In genomic region chr7:1569440-1569832, GRCh38 we compare ENCODE assay signal across 8 cellular contexts. TPM values are rescaled to one million over a fixed set of nuclear protein-coding genes. Genes with fewer than 3 reads are reported as not detected.
A peak's percentile ranks its signal among the peaks of the same experiment; 100 is the strongest.
DNase-seq lines count a peak whose midpoint lies in the region; ATAC-seq and TF ChIP-seq lines count a peak whose summit lies in the region.

No MANE protein-coding gene starts in this region.

- TF ChIP-seq POLR2A in testis (IDR thresholded peaks at IDR 0.05), result no peak

- DNase-seq in T-helper 1 cell (no peak), WTC11 (ENCODE audit: low spot score) (no peak), testis (no peak), NCI-H1105 (lab: John Stamatoyannopoulos, UW) (no peak), NCI-H510A (lab: John Stamatoyannopoulos, UW) (no peak)

- H3K27ac ChIP-seq in iPS-18a (ENCODE audit: low read length), result no peak overlapping the region
- H3K27ac ChIP-seq in testis, result peak overlapping the region in 1 of 2 donors; percentile 96

- H3K27me3 Mint-ChIP-seq in T-helper 1 cell treated with Interleukin-12 subunit alpha and Interleukin-12 subunit beta and Interleukin-4 antibody, amounts not matched to agents 30 μg/mL and 1 μg/mL, for 36 hours (ENCODE audit: low read depth), result no peaks in the 10 kb centered on the region
- no peaks in the 10 kb centered on the region for H3K27me3 Mint-ChIP-seq in WTC11 (ENCODE audit: low read depth)

- H3K4me3 ChIP-seq in iPS-18a (ENCODE audit: low read length) (peak overlapping the region; percentile 52), testis (peak overlapping the region; percentile 96 to 98)

- peak overlapping the region; percentile 36 for H3K9ac ChIP-seq in iPS-18a (ENCODE audit: low read length)

- ATAC-seq in WTC11 (peak; percentile 4; the same call in 1 of the 2 replicates), GM21737 (IDR thresholded peaks at IDR 0.05; ENCODE audit: unreplicated experiment) (no peak)

- no peaks in the 10 kb centered on the region for H3K9me3 Mint-ChIP-seq in T-helper 1 cell treated with Interleukin-12 subunit alpha and Interleukin-12 subunit beta and Interleukin-4 antibody, amounts not matched to agents 30 μg/mL and 1 μg/mL, for 36 hours
- H3K9me3 Mint-ChIP-seq in WTC11, result no peaks in the 10 kb centered on the region

- H3K36me3 ChIP-seq in iPS-18a (ENCODE audit: control insufficient read depth, low read depth, low read length) (no peaks in the 10 kb centered on the region), testis (ENCODE audit: low read depth, missing control alignments) (no peaks in the 10 kb centered on the region)

- CTCF ChIA-PET in WTC11 (lab: Charles Lee), result no interaction called here

- H3K4me1 ChIP-seq in iPS-18a (ENCODE audit: control insufficient read depth, low read depth, low read length) (peaks cover 12% of the 10 kb centered on the region), testis (peaks cover 22% of the 10 kb centered on the region)

- H3K27ac Mint-ChIP-seq in T-helper 1 cell treated with Interleukin-12 subunit alpha and Interleukin-12 subunit beta and Interleukin-4 antibody, amounts not matched to agents 30 μg/mL and 1 μg/mL, for 36 hours, result peak overlapping the region; percentile 80
- 0 out of 2 replicates have a peak overlapping the region, but pooled peaks have one; percentile 81 for H3K27ac Mint-ChIP-seq in WTC11

- H3K9me3 ChIP-seq in iPS-18a (ENCODE audit: control insufficient read depth, low read depth, low read length), result no peaks in the 10 kb centered on the region
- H3K9me3 ChIP-seq in testis, result no peaks in the 10 kb centered on the region

- POLR2A ChIA-PET in WTC11 (lab: Charles Lee), result no interaction called here

- no peak for TF ChIP-seq CTCF in WTC11 (IDR thresholded peaks at IDR 0.05)
- TF ChIP-seq CTCF in testis (IDR thresholded peaks at IDR 0.05), result no peak

- intact Hi-C loops in testis (cut with DNase I; ENCODE audit: low total_unique reads), result no loop called here

- peaks cover 7% of the 10 kb centered on the region for H3K36me3 Mint-ChIP-seq in T-helper 1 cell treated with Interleukin-12 subunit alpha and Interleukin-12 subunit beta and Interleukin-4 antibody, amounts not matched to agents 30 μg/mL and 1 μg/mL, for 36 hours (ENCODE audit: low read depth)
- peaks cover 15% of the 10 kb centered on the region for H3K36me3 Mint-ChIP-seq in WTC11

- H3K4me3 Mint-ChIP-seq in T-helper 1 cell treated with Interleukin-12 subunit alpha and Interleukin-12 subunit beta and Interleukin-4 antibody, amounts not matched to agents 30 μg/mL and 1 μg/mL, for 36 hours, result peak overlapping the region; percentile 85
- peak overlapping the region; percentile 71 for H3K4me3 Mint-ChIP-seq in WTC11

- H3K4me1 Mint-ChIP-seq in T-helper 1 cell treated with Interleukin-12 subunit alpha and Interleukin-12 subunit beta and Interleukin-4 antibody, amounts not matched to agents 30 μg/mL and 1 μg/mL, for 36 hours (ENCODE audit: low read depth), result peaks cover 24% of the 10 kb centered on the region
- peaks cover 23% of the 10 kb centered on the region for H3K4me1 Mint-ChIP-seq in WTC11

- 10 to 19% methylated on average over 24 to 27 of the region's 27 CpGs for WGBS in testis, 2 donors

- H3K27me3 ChIP-seq in iPS-18a (ENCODE audit: control insufficient read depth, insufficient read depth, low read length) (no peaks in the 10 kb centered on the region), testis (no peaks in the 10 kb centered on the region)

TF ChIP-seq in WTC11, 78 proteins besides CTCF, POLR2A, EP300 and RAD21:
- no peak for TF ChIP-seq FOXJ3 (CRISPR knock-in tag; IDR thresholded peaks at IDR 0.05; ENCODE audit: borderline replicate concordance)
- TF ChIP-seq ZNF121 (CRISPR knock-in tag; IDR thresholded peaks at IDR 0.05), result peak; percentile 89
- TF ChIP-seq HMGXB4 (CRISPR knock-in tag; IDR thresholded peaks at IDR 0.05), result no peak
- TF ChIP-seq, protein P1, sequence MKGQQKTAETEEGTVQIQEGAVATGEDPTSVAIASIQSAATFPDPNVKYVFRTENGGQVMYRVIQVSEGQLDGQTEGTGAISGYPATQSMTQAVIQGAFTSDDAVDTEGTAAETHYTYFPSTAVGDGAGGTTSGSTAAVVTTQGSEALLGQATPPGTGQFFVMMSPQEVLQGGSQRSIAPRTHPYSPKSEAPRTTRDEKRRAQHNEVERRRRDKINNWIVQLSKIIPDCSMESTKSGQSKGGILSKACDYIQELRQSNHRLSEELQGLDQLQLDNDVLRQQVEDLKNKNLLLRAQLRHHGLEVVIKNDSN (CRISPR knock-in tag; IDR thresholded peaks at IDR 0.05), result no peak
- peak; percentile 80; the same call in 1 of the 2 replicates for TF ChIP-seq GTF2I (CRISPR knock-in tag; conservative IDR thresholded peaks at IDR 0.05)
- no peak for TF ChIP-seq RORB (CRISPR knock-in tag; IDR thresholded peaks at IDR 0.05)

RNA-seq across cellular contexts. Expression of gene PSMG3, which starts 0.4 kb away (rescaled TPM):
- total RNA-seq in WTC11 (2021) (33.3 to 50.7 TPM (median 45.9 TPM) in 3 replicates), testis (10 to 100 TPM; 39.1 to 44.5 TPM)
- polyA plus RNA-seq in testis (ENCODE audit: insufficient read depth, low read depth, low replicate concordance), result 23.7 TPM

RNA-seq across cellular contexts. Expression of gene TMEM184A, which starts 13.4 kb away (rescaled TPM):
- 1.3 to 1.4 TPM (median 1.3 TPM) in 3 replicates for total RNA-seq in WTC11 (2021)
- 10 to 100 TPM; 18.7 to 20.9 TPM for total RNA-seq in testis
- polyA plus RNA-seq in testis (ENCODE audit: insufficient read depth, low read depth, low replicate concordance), result 7.1 TPM

RNA-seq across cellular contexts. Expression of gene MAFK, which starts 38.9 kb away (rescaled TPM):
- total RNA-seq in WTC11 (2021) (15.7 to 21.7 TPM (median 18.7 TPM) in 3 replicates), testis (10 to 100 TPM; 17.9 to 25.8 TPM)
- polyA plus RNA-seq in testis (ENCODE audit: insufficient read depth, low read depth, low replicate concordance), result 15.0 TPM
